In genomic region chr14:52052991-52053390, GRCh38 we compare ENCODE assay signal across 19 cellular contexts. TPM values are rescaled to one million over a fixed set of nuclear protein-coding genes. Genes with fewer than 3 reads are reported as not detected.
DNase-seq lines count a peak whose midpoint lies in the region; ATAC-seq and TF ChIP-seq lines count a peak whose summit lies in the region.
"Had no signal": no experiment of that assay in that cellular context is flagged by ENCODE, and none has a peak within 500 bp of the region (broad histone marks: within the 10 kb centered on the region; RNA-seq: fewer than 3 reads in every experiment).

No MANE protein-coding gene starts in this region.

- DNase-seq in AG04450 (ENCODE audit: low read depth, low spot score) = no peak
- no peak for DNase-seq in coronary artery (ENCODE audit: low spot score)
- DNase-seq in iris pigment epithelial cell (ENCODE audit: low read depth) = peak; percentile 87
- DNase-seq in renal cortical epithelial cell (ENCODE audit: low read depth) = peak; percentile 38
- no peak for DNase-seq in 8988T
- DNase-seq in PC-9 = no peak
- no peak for DNase-seq in AML-193 (lab: John Stamatoyannopoulos, UW)
- DNase-seq: activated B cell treated with CpG ODN at 0.5 μM for 24 hours; activated CD8-positive, alpha-beta memory T cell treated with anti-CD3 and anti-CD28 coated beads, Interleukin-2, amount 50 U/mL, for 4 hours; Calu3; foreskin keratinocyte; GOT3; immature natural killer cell; NCI-H1105 treated with DMSO at 0.1 percent for 48 hours; NCI-H510A; OCI-M1; stimulated activated naive B cell treated with anti-CD40 and anti-IgM and Interleukin-4, amounts not matched to agents 10 μg/mL and 1 μg/mL and 100 μg/mL, for 72 hours had no signal

- H3K27me3 ChIP-seq in AG04450 (ENCODE audit: control insufficient read depth, insufficient read depth, low read length) (no peaks in the 10 kb centered on the region), PC-9 (ENCODE audit: insufficient read depth, low read depth) (no peaks in the 10 kb centered on the region)

- no peaks in the 10 kb centered on the region for H3F3A ChIP-seq in PC-9 (ENCODE audit: insufficient read depth, low read depth)

- H3K4me2 ChIP-seq in PC-9 = no peak overlapping the region

- CTCF ChIA-PET in AG04450 (lab: Charles Lee) (interaction anchor here (1.2 to 1.8 kb wide), 2 partner anchors 57 to 78 kb away, joined by 3 to 4 read pairs; no protein-coding TSS in a partner anchor), PC-9 (lab: Charles Lee) (no interaction called here)

- peak overlapping the region; percentile 85 for H3K27ac ChIP-seq in AG04450 (ENCODE audit: low read depth, low read length)
- H3K27ac ChIP-seq in coronary artery = peak overlapping the region; percentile 16 to 57
- H3K27ac ChIP-seq in PC-9 = no peak overlapping the region
- H3K27ac ChIP-seq: foreskin keratinocyte had no signal

- no peak for ATAC-seq in GM19035 (IDR thresholded peaks at IDR 0.05; ENCODE audit: unreplicated experiment)
- ATAC-seq: foreskin keratinocyte; K562; stimulated activated naive B cell treated with anti-CD40 and anti-IgM and Interleukin-4, amounts not matched to agents 10 μg/mL and 1 μg/mL and 100 μg/mL, for 72 hours had no signal

- H3K9me2 ChIP-seq in PC-9 (ENCODE audit: insufficient read depth) = no peaks in the 10 kb centered on the region; the same call in 1 of the 2 replicates

- H3K9me3 ChIP-seq in AG04450 (ENCODE audit: control insufficient read depth, insufficient read depth, low read length) = no peaks in the 10 kb centered on the region
- H3K9me3 ChIP-seq in PC-9 (ENCODE audit: insufficient read depth, low read depth) = no peaks in the 10 kb centered on the region

- H3K36me3 ChIP-seq in PC-9 (ENCODE audit: low read depth) = no peaks in the 10 kb centered on the region

- POLR2A ChIA-PET in AG04450 (lab: Yijun Ruan, JAX) = interaction anchor here (1.5 to 1.7 kb wide), 2 partner anchors 16 to 28 kb away, joined by 4 to 5 read pairs; partner anchors contain the start of gene NID2
- POLR2A ChIA-PET in PC-9 (lab: Charles Lee; ENCODE audit: unreplicated experiment) = no interaction called here

- H3K4me3 ChIP-seq in AG04450 (ENCODE audit: low read depth, low read length) (no peak overlapping the region), coronary artery (no peak overlapping the region), PC-9 (no peak overlapping the region)
- H3K4me3 ChIP-seq: K562 had no signal

- BruUV-seq in PC-9 (replicated peaks; lab: Mats Ljungman, UMichigan) = no TSS peak

- H2AFZ ChIP-seq in PC-9 = no peak overlapping the region

- no peaks in the 10 kb centered on the region for H3K79me2 ChIP-seq in PC-9 (ENCODE audit: low read depth)

- no peaks in the 10 kb centered on the region for H3K4me1 ChIP-seq in PC-9 (replicated peaks; ENCODE audit: insufficient read depth)
- H3K4me1 ChIP-seq: foreskin keratinocyte had no signal

- TF ChIP-seq CTCF in AG04450 (IDR thresholded peaks at IDR 0.05; ENCODE audit: low read depth, low read length) (no peak), coronary artery (IDR thresholded peaks at IDR 0.05) (no peak), PC-9 (conservative IDR thresholded peaks at IDR 0.05) (no peak)

- H4K20me1 ChIP-seq in PC-9 (ENCODE audit: insufficient read depth) = no peaks in the 10 kb centered on the region

- intact Hi-C loops in PC-9 (cut with micrococcal nuclease; ENCODE audit: unreplicated experiment) = no loop called here

RNA-seq across cellular contexts. Expression of gene NID2, which starts 15.9 kb away (rescaled TPM):
- 413 and 418 TPM in 2 replicates for polyA plus RNA-seq in AG04450 (2011; rRNA removed)
- polyA minus RNA-seq in AG04450 (2011; rRNA and poly(A)+ RNA removed) = 276 and 284 TPM in 2 replicates
- total RNA-seq in renal cortical epithelial cell = 20.3 and 106 TPM in 2 replicates
- total RNA-seq in PC-9 (2021) = 0.11 TPM in 1 of 2 replicates, not detected in the other
- total RNA-seq: activated B cell treated with CpG ODN at 0.5 μM for 24 hours, Calu3 had no signal

Comparison
In these comparisons a context has a peak if more than half of its experiments do, and no peak if none do; other contexts are left out.
1. DNase-seq: peak in iris pigment epithelial cell (single experiment) and renal cortical epithelial cell (single experiment); none in AG04450 (single experiment), coronary artery (single experiment), 8988T (single experiment), PC-9 (0 of 2) and AML-193 (0 of 2).
2. RNA of gene NID2, which starts 15.9 kb away (total RNA-seq): 20.3 to 106 TPM in renal cortical epithelial cell; 0.11 TPM in PC-9; every median in the first group is over 10 times any median in the second.